ENCODE assay signal across 1 cellular context in the genomic region with DNA sequence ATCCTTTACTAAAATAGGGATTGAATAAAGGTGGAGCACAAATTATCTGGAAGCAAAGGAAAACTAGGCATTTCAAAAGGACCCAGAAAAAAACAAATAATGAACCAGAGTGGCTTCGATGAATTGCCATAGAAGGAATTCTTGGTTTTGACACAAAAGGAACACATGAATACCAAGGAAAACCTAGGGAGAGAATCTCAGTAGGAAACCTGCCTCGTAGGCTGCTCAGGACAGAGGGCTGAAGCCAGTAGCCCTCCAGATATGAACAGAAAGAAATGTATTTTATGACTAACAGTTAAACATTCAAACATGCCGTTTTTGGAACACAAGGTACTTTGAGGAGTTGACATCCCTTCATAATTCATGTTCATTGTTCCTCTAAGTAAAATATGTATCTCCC.
TF ChIP-seq lines count a peak whose summit lies in the region.

No MANE protein-coding gene starts in this region.

TF ChIP-seq in H1, 55 proteins besides CTCF, POLR2A, EP300 and RAD21:
- TF ChIP-seq RBBP5 (IDR thresholded peaks at IDR 0.05; ENCODE audit: borderline replicate concordance, low read depth, low read length) (no peak), TCF12 (IDR thresholded peaks at IDR 0.05; ENCODE audit: low read depth, low read length) (no peak), SP2 (IDR thresholded peaks at IDR 0.05; ENCODE audit: low read length) (no peak), CHD1 (IDR thresholded peaks at IDR 0.05; ENCODE audit: low read depth, low read length) (no peak), TEAD4 (IDR thresholded peaks at IDR 0.05; ENCODE audit: low read depth, low read length) (no peak), NRF1 (IDR thresholded peaks at IDR 0.05; ENCODE audit: low read depth, low read length) (no peak), SAP30 (IDR thresholded peaks at IDR 0.05; ENCODE audit: insufficient read depth, insufficient replicate concordance, low read length) (no peak), CBX8 (IDR thresholded peaks at IDR 0.05; ENCODE audit: borderline replicate concordance, low read depth, low read length) (no peak), POLR2AphosphoS5 (IDR thresholded peaks at IDR 0.05; ENCODE audit: low read depth, low read length) (no peak), CEBPB (IDR thresholded peaks at IDR 0.05; ENCODE audit: low read depth, low read length) (no peak), MAFK (IDR thresholded peaks at IDR 0.05; ENCODE audit: low read depth, low read length) (no peak), EZH2 (IDR thresholded peaks at IDR 0.05; ENCODE audit: low read depth, low read length, severe bottlenecking) (no peak), BACH1 (IDR thresholded peaks at IDR 0.05; ENCODE audit: low read length) (no peak), TBP (IDR thresholded peaks at IDR 0.05; ENCODE audit: low read depth, low read length) (no peak), SIN3A (conservative IDR thresholded peaks at IDR 0.05 in 1 of 2, IDR thresholded peaks at IDR 0.05 in 1 of 2; ENCODE audit: low read depth in 1 of 2, low read length in 2 of 2) (no peak), CBX5 (IDR thresholded peaks at IDR 0.05; ENCODE audit: low read depth, low read length) (no peak), RNF2 (IDR thresholded peaks at IDR 0.05; ENCODE audit: borderline replicate concordance, low read depth, low read length, missing control alignments, poor library complexity, severe bottlenecking) (no peak)
- TF ChIP-seq, protein P1, sequence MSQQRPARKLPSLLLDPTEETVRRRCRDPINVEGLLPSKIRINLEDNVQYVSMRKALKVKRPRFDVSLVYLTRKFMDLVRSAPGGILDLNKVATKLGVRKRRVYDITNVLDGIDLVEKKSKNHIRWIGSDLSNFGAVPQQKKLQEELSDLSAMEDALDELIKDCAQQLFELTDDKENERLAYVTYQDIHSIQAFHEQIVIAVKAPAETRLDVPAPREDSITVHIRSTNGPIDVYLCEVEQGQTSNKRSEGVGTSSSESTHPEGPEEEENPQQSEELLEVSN (IDR thresholded peaks at IDR 0.05), result no peak
- TF ChIP-seq, protein P2, sequence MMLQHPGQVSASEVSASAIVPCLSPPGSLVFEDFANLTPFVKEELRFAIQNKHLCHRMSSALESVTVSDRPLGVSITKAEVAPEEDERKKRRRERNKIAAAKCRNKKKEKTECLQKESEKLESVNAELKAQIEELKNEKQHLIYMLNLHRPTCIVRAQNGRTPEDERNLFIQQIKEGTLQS (IDR thresholded peaks at IDR 0.05; ENCODE audit: insufficient read depth, low read depth, low read length), result no peak
- TF ChIP-seq, protein P3, sequence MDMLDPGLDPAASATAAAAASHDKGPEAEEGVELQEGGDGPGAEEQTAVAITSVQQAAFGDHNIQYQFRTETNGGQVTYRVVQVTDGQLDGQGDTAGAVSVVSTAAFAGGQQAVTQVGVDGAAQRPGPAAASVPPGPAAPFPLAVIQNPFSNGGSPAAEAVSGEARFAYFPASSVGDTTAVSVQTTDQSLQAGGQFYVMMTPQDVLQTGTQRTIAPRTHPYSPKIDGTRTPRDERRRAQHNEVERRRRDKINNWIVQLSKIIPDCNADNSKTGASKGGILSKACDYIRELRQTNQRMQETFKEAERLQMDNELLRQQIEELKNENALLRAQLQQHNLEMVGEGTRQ (IDR thresholded peaks at IDR 0.05; ENCODE audit: low read length), result no peak
